In genomic region chr1:119646521-119647227, GRCh38 we compare ENCODE assay signal across 8 cellular contexts. TPM values are rescaled to one million over a fixed set of nuclear protein-coding genes. Genes with fewer than 3 reads are reported as not detected.
A peak's percentile ranks its signal among the peaks of the same experiment; 100 is the strongest.
DNase-seq lines count a peak whose midpoint lies in the region; ATAC-seq lines count a peak whose summit lies in the region.

No MANE protein-coding gene starts in this region.

- H3K4me3 ChIP-seq in subcutaneous abdominal adipose tissue (ENCODE audit: low read depth in 1 of 5, low read length in 5 of 5), result peak overlapping the region; percentile 92 to 99 (median 94)

- H3K4me1 ChIP-seq in subcutaneous abdominal adipose tissue (ENCODE audit: control insufficient read depth in 5 of 5, insufficient read depth in 5 of 5, low read length in 5 of 5), result peaks cover 0 to 31% (median 28%) of the 10 kb centered on the region in 5 donors

- DNase-seq in T-helper 1 cell, result no peak
- peak; percentile 27 for DNase-seq in iPS-NIHi7 (ENCODE audit: extremely low spot score)
- no peak for DNase-seq in stimulated activated CD4-positive, alpha-beta T cell treated with anti-CD3 and anti-CD28 coated beads, Interleukin-4, amount 100 ng/mL, for 1 hour
- DNase-seq in effector memory CD8-positive, alpha-beta T cell, result no peak
- DNase-seq in dedifferentiated amniotic fluid mesenchymal stem cell (ENCODE audit: extremely low spot score), result no peak

- peak overlapping the region in 2 of 5 donors; percentile 91 to 96 for H3K9ac ChIP-seq in subcutaneous abdominal adipose tissue (ENCODE audit: low read length in 5 of 5)

- no peaks in the 10 kb centered on the region for H3K9me3 ChIP-seq in subcutaneous abdominal adipose tissue (ENCODE audit: control insufficient read depth in 5 of 5, low read length in 5 of 5)

- H3K27me3 Mint-ChIP-seq in T-helper 1 cell treated with Interleukin-12 subunit alpha and Interleukin-12 subunit beta and Interleukin-4 antibody, amounts not matched to agents 30 μg/mL and 1 μg/mL, for 36 hours (ENCODE audit: low read depth), result peaks cover 84% of the 10 kb centered on the region
- H3K27me3 Mint-ChIP-seq in activated T-helper 17 cell treated with anti-CD3 and anti-CD28 coated beads, Interleukin-2, amount 50 U/mL, for 72 hours, result peaks cover 51% of the 10 kb centered on the region
- H3K27me3 Mint-ChIP-seq in effector memory CD8-positive, alpha-beta T cell, result peaks cover 70 to 73% of the 10 kb centered on the region in 2 donors

- no peaks in the 10 kb centered on the region for H3K9me3 Mint-ChIP-seq in T-helper 1 cell treated with Interleukin-12 subunit alpha and Interleukin-12 subunit beta and Interleukin-4 antibody, amounts not matched to agents 30 μg/mL and 1 μg/mL, for 36 hours
- peaks cover 4% of the 10 kb centered on the region for H3K9me3 Mint-ChIP-seq in activated T-helper 17 cell treated with anti-CD3 and anti-CD28 coated beads, Interleukin-2, amount 50 U/mL, for 72 hours
- no peaks in the 10 kb centered on the region for H3K9me3 Mint-ChIP-seq in effector memory CD8-positive, alpha-beta T cell

- no peaks in the 10 kb centered on the region for H3K27me3 ChIP-seq in subcutaneous abdominal adipose tissue (ENCODE audit: control insufficient read depth in 5 of 5, insufficient read depth in 4 of 5, low read length in 5 of 5)

- no peaks in the 10 kb centered on the region for H3K36me3 Mint-ChIP-seq in T-helper 1 cell treated with Interleukin-12 subunit alpha and Interleukin-12 subunit beta and Interleukin-4 antibody, amounts not matched to agents 30 μg/mL and 1 μg/mL, for 36 hours (ENCODE audit: low read depth)
- H3K36me3 Mint-ChIP-seq in activated T-helper 17 cell treated with anti-CD3 and anti-CD28 coated beads, Interleukin-2, amount 50 U/mL, for 72 hours (ENCODE audit: low read depth), result no peaks in the 10 kb centered on the region
- H3K36me3 Mint-ChIP-seq in effector memory CD8-positive, alpha-beta T cell (ENCODE audit: insufficient read depth), result no peaks in the 10 kb centered on the region

- ATAC-seq in activated T-helper 17 cell treated with anti-CD3 and anti-CD28 coated beads, Interleukin-2, amount 50 U/mL, for 72 hours (replicated peaks), result no peak
- no peak for ATAC-seq in effector memory CD8-positive, alpha-beta T cell (replicated peaks)

- peaks cover 4% of the 10 kb centered on the region for H3K4me1 Mint-ChIP-seq in T-helper 1 cell treated with Interleukin-12 subunit alpha and Interleukin-12 subunit beta and Interleukin-4 antibody, amounts not matched to agents 30 μg/mL and 1 μg/mL, for 36 hours (ENCODE audit: low read depth)
- H3K4me1 Mint-ChIP-seq in activated T-helper 17 cell treated with anti-CD3 and anti-CD28 coated beads, Interleukin-2, amount 50 U/mL, for 72 hours, result no peaks in the 10 kb centered on the region
- peaks cover 0 to 2% of the 10 kb centered on the region in 2 donors for H3K4me1 Mint-ChIP-seq in effector memory CD8-positive, alpha-beta T cell (ENCODE audit: low read depth in 2 of 2)

- H3K27ac Mint-ChIP-seq in T-helper 1 cell treated with Interleukin-12 subunit alpha and Interleukin-12 subunit beta and Interleukin-4 antibody, amounts not matched to agents 30 μg/mL and 1 μg/mL, for 36 hours, result no peak overlapping the region
- H3K27ac Mint-ChIP-seq in activated T-helper 17 cell treated with anti-CD3 and anti-CD28 coated beads, Interleukin-2, amount 50 U/mL, for 72 hours, result no peak overlapping the region
- H3K27ac Mint-ChIP-seq in effector memory CD8-positive, alpha-beta T cell, result no peak overlapping the region

- H3K4me3 Mint-ChIP-seq in T-helper 1 cell treated with Interleukin-12 subunit alpha and Interleukin-12 subunit beta and Interleukin-4 antibody, amounts not matched to agents 30 μg/mL and 1 μg/mL, for 36 hours, result peak overlapping the region; percentile 41
- peak overlapping the region; percentile 39 for H3K4me3 Mint-ChIP-seq in activated T-helper 17 cell treated with anti-CD3 and anti-CD28 coated beads, Interleukin-2, amount 50 U/mL, for 72 hours
- no peak overlapping the region for H3K4me3 Mint-ChIP-seq in effector memory CD8-positive, alpha-beta T cell

- peak overlapping the region; percentile 89 for H3K27ac ChIP-seq in subcutaneous abdominal adipose tissue (ENCODE audit: low read depth, low read length)

- no peaks in the 10 kb centered on the region for H3K36me3 ChIP-seq in subcutaneous abdominal adipose tissue (ENCODE audit: control insufficient read depth in 5 of 5, insufficient read depth in 5 of 5, low read length in 5 of 5)

RNA-seq across cellular contexts. Expression of gene ZNF697, which starts 1.4 kb away (rescaled TPM):
- total RNA-seq in activated T-helper 17 cell treated with anti-CD3 and anti-CD28 coated beads, Interleukin-2, amount 50 U/mL, for 72 hours, result under 1 TPM in 1 of 2 donors, not detected in 1; 0.06 TPM

Comparison
In these comparisons a context has a peak if more than half of its experiments do, and no peak if none do; other contexts are left out.
1. H3K4me3 Mint-ChIP-seq: peak in T-helper 1 cell treated with Interleukin-12 subunit alpha and Interleukin-12 subunit beta and Interleukin-4 antibody, amounts not matched to agents 30 μg/mL and 1 μg/mL, for 36 hours (single experiment) and activated T-helper 17 cell treated with anti-CD3 and anti-CD28 coated beads, Interleukin-2, amount 50 U/mL, for 72 hours (single experiment); none in effector memory CD8-positive, alpha-beta T cell (0 of 2).